Comparison of ENCODE assay signal across 8 cellular contexts in genomic region chr12:110741795-110742717, GRCh38. TPM values are rescaled to one million over a fixed set of nuclear protein-coding genes. Genes with fewer than 3 reads are reported as not detected.
DNase-seq lines count a peak whose midpoint lies in the region; ATAC-seq and TF ChIP-seq lines count a peak whose summit lies in the region.

No MANE protein-coding gene starts in this region.

- ATAC-seq in GM21381 (IDR thresholded peaks at IDR 0.05; ENCODE audit: unreplicated experiment) (peak; percentile 14), HG03378 (IDR thresholded peaks at IDR 0.05; ENCODE audit: unreplicated experiment) (no peak)

- no peaks in the 10 kb centered on the region for H3K27me3 ChIP-seq in dorsolateral prefrontal cortex
- H3K27me3 ChIP-seq in thymus (ENCODE audit: control insufficient read depth, insufficient read depth) = no peaks in the 10 kb centered on the region

- DNase-seq in COLO668 (lab: John Stamatoyannopoulos, UW; ENCODE audit: unreplicated experiment) (peak; percentile 61), SW480 (ENCODE audit: low spot score) (peak; percentile 18), dorsolateral prefrontal cortex (peak in 6 of 10 donors; percentile 10 to 54 (median 30)), medulla oblongata (ENCODE audit: extremely low spot score) (peak; percentile 54)
- peak; percentile 48 for DNase-seq in Jurkat, Clone E6-1 (ENCODE audit: low read depth, low spot score)

- peak in 1 of 56 donors; percentile 9 for TF ChIP-seq CTCF in dorsolateral prefrontal cortex (IDR thresholded peaks at IDR 0.05 in 54 of 56, conservative IDR thresholded peaks at IDR 0.05 in 2 of 56; ENCODE audit: low read depth in 1 of 56, partially characterized antibody in 56 of 56)

- no peaks in the 10 kb centered on the region for H3K9me3 ChIP-seq in thymus (ENCODE audit: control insufficient read depth)

- H3K4me3 ChIP-seq in Jurkat, Clone E6-1 (ENCODE audit: low read length) = peak overlapping the region; percentile 92
- H3K4me3 ChIP-seq in dorsolateral prefrontal cortex = peak overlapping the region; percentile 73 to 99 (median 96)
- H3K4me3 ChIP-seq in thymus (ENCODE audit: low read length) = peak overlapping the region; percentile 98

- H3K36me3 ChIP-seq in thymus (ENCODE audit: control insufficient read depth, insufficient read depth) = no peaks in the 10 kb centered on the region

- peaks cover 14% of the 10 kb centered on the region for H3K4me1 ChIP-seq in thymus (ENCODE audit: control insufficient read depth, insufficient read depth, low read length)

- H3K27ac ChIP-seq in dorsolateral prefrontal cortex (peak overlapping the region; percentile 52 to 97 (median 91)), thymus (ENCODE audit: low read depth) (peak overlapping the region; percentile 88)

- intact Hi-C loops in dorsolateral prefrontal cortex (cut with DNase I) = loop anchor here (5.0 to 10.0 kb wide), 2 partner anchors 83 to 130 kb away; partner anchors contain the start of gene TCTN1 (in 2 of the 2)

- under 1% methylated on average over 53 of the region's 53 CpGs for WGBS in thymus

RNA-seq across cellular contexts. Expression of gene PPP1CC, which starts 0.6 kb away (rescaled TPM):
- polyA plus RNA-seq in Jurkat, Clone E6-1 (2012; ENCODE audit: insufficient read depth, insufficient read length) = 260 TPM
- total RNA-seq in dorsolateral prefrontal cortex = 100 to 1,000 TPM in 17 of 120 experiments, 10 to 100 TPM in 103; 59.0 to 118 (median 84.9) TPM
- polyA plus RNA-seq in thymus = 103 TPM

RNA-seq across cellular contexts. Expression of gene HVCN1, which starts 53.1 kb away (rescaled TPM):
- polyA plus RNA-seq in Jurkat, Clone E6-1 (2012; ENCODE audit: insufficient read depth, insufficient read length) = 25.9 TPM
- 10 to 100 TPM in 66 of 120 experiments, 1 to 10 TPM in 54; 3.9 to 31.3 (median 10.4) TPM for total RNA-seq in dorsolateral prefrontal cortex
- polyA plus RNA-seq in thymus = 35.1 TPM
